In genomic region chr6:42375007-42375635, GRCh38 we compare ENCODE assay signal across 22 cellular contexts.
DNase-seq lines count a peak whose midpoint lies in the region; FAIRE-seq and TF ChIP-seq lines count a peak whose summit lies in the region.
"Had no signal": no experiment of that assay in that cellular context is flagged by ENCODE, and none has a peak within 500 bp of the region (broad histone marks: within the 10 kb centered on the region; RNA-seq: fewer than 3 reads in every experiment).

No MANE protein-coding gene starts in this region.

- H3K36me3 ChIP-seq in thymus (ENCODE audit: control insufficient read depth, insufficient read depth) (no peaks in the 10 kb centered on the region), brain microvascular endothelial cell (replicated peaks) (no peaks in the 10 kb centered on the region)
- H3K36me3 ChIP-seq: Peyer's patch, suprapubic skin had no signal

- H3K9me3 ChIP-seq in thymus (ENCODE audit: control insufficient read depth), result no peaks in the 10 kb centered on the region
- H3K9me3 ChIP-seq: Peyer's patch, psoas muscle, SK-N-SH, suprapubic skin had no signal

- in situ Hi-C loops in brain microvascular endothelial cell (cut with HindIII; ENCODE audit: low pct_ligation_motif_present, low sequenced_read_pairs), result no loop called here

- peaks cover 15% of the 10 kb centered on the region for H3K4me1 ChIP-seq in thymus (ENCODE audit: control insufficient read depth, insufficient read depth, low read length)
- H3K4me1 ChIP-seq: foreskin keratinocyte, psoas muscle, suprapubic skin had no signal

- H3K27ac Mint-ChIP-seq in activated naive CD4-positive, alpha-beta T cell treated with anti-CD3 and anti-CD28 coated beads, Interleukin-2, amount 10 ng/mL, durations not matched to agents 7 days and 5 days, result no peak overlapping the region
- H3K27ac Mint-ChIP-seq in activated naive CD4-positive, alpha-beta T cell treated with anti-CD3 and anti-CD28 coated beads for 36 hours, result no peak overlapping the region
- H3K27ac Mint-ChIP-seq: nephron progenitor cell had no signal

- H3K36me3 Mint-ChIP-seq in activated naive CD4-positive, alpha-beta T cell treated with anti-CD3 and anti-CD28 coated beads, Interleukin-2, amount 10 ng/mL, durations not matched to agents 7 days and 5 days, result peaks cover 8% of the 10 kb centered on the region
- H3K36me3 Mint-ChIP-seq in activated naive CD4-positive, alpha-beta T cell treated with anti-CD3 and anti-CD28 coated beads for 36 hours (ENCODE audit: low read depth), result peaks cover 3% of the 10 kb centered on the region

- H3K27me3 ChIP-seq in thymus (ENCODE audit: control insufficient read depth, insufficient read depth) (no peaks in the 10 kb centered on the region), brain microvascular endothelial cell (replicated peaks) (no peaks in the 10 kb centered on the region)
- H3K27me3 ChIP-seq: foreskin keratinocyte, Peyer's patch, suprapubic skin had no signal

- FAIRE-seq in D721Med (lab: Jason Lieb, UNC), result no peak
- FAIRE-seq: K562, small intestine had no signal

- peak; percentile 15 for DNase-seq in activated naive CD4-positive, alpha-beta T cell treated with anti-CD3 and anti-CD28 coated beads, Interleukin-2, amount 10 ng/mL, durations not matched to agents 7 days and 5 days
- DNase-seq in activated naive CD4-positive, alpha-beta T cell treated with anti-CD3 and anti-CD28 coated beads for 36 hours, result no peak
- DNase-seq in MV-4-11 (lab: John Stamatoyannopoulos, UW), result peak; percentile 11
- DNase-seq in cerebellum (ENCODE audit: low spot score), result peak; percentile 19
- DNase-seq in brain microvascular endothelial cell, result no peak
- DNase-seq in NCI-H748 treated with DMSO at 0.1 percent for 48 hours (lab: John Stamatoyannopoulos, UW), result no peak
- no peak for DNase-seq in D721Med (ENCODE audit: insufficient read length, low spot score)
- DNase-seq: DMS53, foreskin keratinocyte, hypothalamus, mesendoderm, NCI-H1092 treated with DMSO at 0.1 percent for 48 hours, nephron progenitor cell, Peyer's patch, psoas muscle, SK-N-SH, small intestine had no signal

- WGBS in thymus, result 91% methylated on average over 10 of the region's 10 CpGs

- peaks cover 56% of the 10 kb centered on the region for H3K4me1 Mint-ChIP-seq in activated naive CD4-positive, alpha-beta T cell treated with anti-CD3 and anti-CD28 coated beads, Interleukin-2, amount 10 ng/mL, durations not matched to agents 7 days and 5 days
- H3K4me1 Mint-ChIP-seq in activated naive CD4-positive, alpha-beta T cell treated with anti-CD3 and anti-CD28 coated beads for 36 hours (ENCODE audit: low read depth), result peaks cover 46% of the 10 kb centered on the region
- H3K4me1 Mint-ChIP-seq: nephron progenitor cell had no signal

- H3K9me3 Mint-ChIP-seq in activated naive CD4-positive, alpha-beta T cell treated with anti-CD3 and anti-CD28 coated beads, Interleukin-2, amount 10 ng/mL, durations not matched to agents 7 days and 5 days, result no peaks in the 10 kb centered on the region
- no peaks in the 10 kb centered on the region for H3K9me3 Mint-ChIP-seq in activated naive CD4-positive, alpha-beta T cell treated with anti-CD3 and anti-CD28 coated beads for 36 hours
- H3K9me3 Mint-ChIP-seq: nephron progenitor cell had no signal

- TF ChIP-seq CTCF in brain microvascular endothelial cell (IDR thresholded peaks at IDR 0.05; ENCODE audit: low read depth, low read length, missing control alignments) (no peak), D721Med (IDR thresholded peaks at IDR 0.05; ENCODE audit: insufficient read depth, missing control alignments) (no peak)

- H3K4me3 ChIP-seq in thymus (ENCODE audit: low read length) (no peak overlapping the region), brain microvascular endothelial cell (ENCODE audit: low read depth, low read length) (no peak overlapping the region)
- H3K4me3 ChIP-seq: coronary artery, K562, Peyer's patch, psoas muscle, suprapubic skin had no signal

- no peaks in the 10 kb centered on the region for H3K27me3 Mint-ChIP-seq in activated naive CD4-positive, alpha-beta T cell treated with anti-CD3 and anti-CD28 coated beads, Interleukin-2, amount 10 ng/mL, durations not matched to agents 7 days and 5 days
- H3K27me3 Mint-ChIP-seq in activated naive CD4-positive, alpha-beta T cell treated with anti-CD3 and anti-CD28 coated beads for 36 hours (ENCODE audit: low read depth), result no peaks in the 10 kb centered on the region

- H3K4me3 Mint-ChIP-seq in activated naive CD4-positive, alpha-beta T cell treated with anti-CD3 and anti-CD28 coated beads, Interleukin-2, amount 10 ng/mL, durations not matched to agents 7 days and 5 days, result no peak overlapping the region
- no peak overlapping the region for H3K4me3 Mint-ChIP-seq in activated naive CD4-positive, alpha-beta T cell treated with anti-CD3 and anti-CD28 coated beads for 36 hours
- H3K4me3 Mint-ChIP-seq: nephron progenitor cell had no signal

- intact Hi-C loops in activated naive CD4-positive, alpha-beta T cell treated with anti-CD3 and anti-CD28 coated beads for 36 hours (cut with micrococcal nuclease), result no loop called here

- CTCF ChIA-PET in activated naive CD4-positive, alpha-beta T cell treated with anti-CD3 and anti-CD28 coated beads, Interleukin-2, amount 10 ng/mL, durations not matched to agents 7 days and 5 days (lab: Charles Lee), result interaction anchor here (1.0 kb wide), 2 partner anchors 9 to 13 kb away, joined by 3 read pairs; no protein-coding TSS in a partner anchor
- CTCF ChIA-PET in activated naive CD4-positive, alpha-beta T cell treated with anti-CD3 and anti-CD28 coated beads for 36 hours (lab: Charles Lee), result interaction anchor here (1.1 to 2.1 kb wide), 2 partner anchors 16 to 172 kb away, joined by 3 to 5 read pairs; no protein-coding TSS in a partner anchor

- H3K27ac ChIP-seq in thymus (ENCODE audit: low read depth) (peak overlapping the region; percentile 47), brain microvascular endothelial cell (no peak overlapping the region)
- H3K27ac ChIP-seq: coronary artery, epithelial cell of prostate, foreskin keratinocyte, psoas muscle, suprapubic skin had no signal

Comparison
In these comparisons a context has a peak if more than half of its experiments do, and no peak if none do; other contexts are left out.
1. DNase-seq: peak in activated naive CD4-positive, alpha-beta T cell treated with anti-CD3 and anti-CD28 coated beads, Interleukin-2, amount 10 ng/mL, durations not matched to agents 7 days and 5 days (single experiment), MV-4-11 (single experiment) and cerebellum (single experiment); none in activated naive CD4-positive, alpha-beta T cell treated with anti-CD3 and anti-CD28 coated beads for 36 hours (single experiment), brain microvascular endothelial cell (single experiment), NCI-H748 treated with DMSO at 0.1 percent for 48 hours (single experiment) and D721Med (single experiment).